In the genomic region with DNA sequence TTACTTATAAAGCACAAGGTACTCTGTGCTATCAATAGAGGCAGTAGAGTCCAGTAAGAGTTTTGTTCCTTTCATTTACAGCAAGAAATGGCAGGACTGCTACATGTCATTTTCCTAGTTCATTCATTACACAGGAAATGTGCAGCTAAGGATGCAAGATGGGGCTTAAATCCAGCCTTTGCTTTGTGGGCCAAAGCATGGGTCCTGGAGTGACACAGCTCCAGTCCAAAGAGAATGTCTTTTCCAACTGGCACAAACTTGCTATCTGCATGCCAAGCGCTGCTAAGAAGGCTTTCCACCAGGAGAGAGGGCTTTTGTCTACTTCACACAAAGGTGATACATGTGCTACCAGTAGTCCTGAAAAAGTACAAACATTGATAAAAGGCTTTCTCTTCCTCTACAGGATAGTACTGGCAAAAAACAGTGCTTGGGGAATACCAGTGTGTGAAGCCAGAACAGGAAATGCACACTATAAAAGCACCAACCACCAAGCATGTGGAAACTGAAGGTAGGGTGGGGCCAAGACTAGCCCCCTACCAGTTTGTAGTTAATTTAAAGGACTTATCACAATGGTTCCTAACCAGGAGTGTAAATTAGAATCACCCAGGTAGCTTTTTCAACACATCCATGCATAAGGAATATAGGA, we compare ENCODE assay signal across 12 cellular contexts.
DNase-seq lines count a peak whose midpoint lies in the region; ATAC-seq and TF ChIP-seq lines count a peak whose summit lies in the region.
"Had no signal": no experiment of that assay in that cellular context is flagged by ENCODE, and none has a peak within 500 bp of the region (broad histone marks: within the 10 kb centered on the region; RNA-seq: fewer than 3 reads in every experiment).

No MANE protein-coding gene starts in this region.

- H3K36me3 ChIP-seq in BLaER1 (peaks cover 22% of the 10 kb centered on the region), MM.1S (replicated peaks; ENCODE audit: insufficient read depth, low read length) (no peaks in the 10 kb centered on the region), heart left ventricle (peaks cover 0 to 18% (median 0%) of the 10 kb centered on the region in 9 donors), prostate gland (no peaks in the 10 kb centered on the region)

- H4K20me1 ChIP-seq in BLaER1: peaks cover 89% of the 10 kb centered on the region
- no peaks in the 10 kb centered on the region for H4K20me1 ChIP-seq in MM.1S (ENCODE audit: insufficient read depth, low read length)

- no peaks in the 10 kb centered on the region for H3K27me3 ChIP-seq in BLaER1
- no peaks in the 10 kb centered on the region for H3K27me3 ChIP-seq in MM.1S (replicated peaks; ENCODE audit: insufficient read depth, low read length)
- H3K27me3 ChIP-seq in heart left ventricle: no peaks in the 10 kb centered on the region
- no peaks in the 10 kb centered on the region for H3K27me3 ChIP-seq in prostate gland (replicated peaks; ENCODE audit: insufficient read depth)
- H3K27me3 ChIP-seq: gastroesophageal sphincter had no signal

- DNase-seq in MM.1S (peak; percentile 56), heart left ventricle (no peak), prostate gland (ENCODE audit: low spot score) (no peak), D341Med (ENCODE audit: low spot score) (no peak)
- DNase-seq: activated CD4-positive, CD25-positive, alpha-beta regulatory T cell treated with anti-CD3 and anti-CD28 coated beads, Interleukin-2, amount 50 U/mL, for 72 hours; Caco-2; central memory CD4-positive, alpha-beta T cell had no signal

- TF ChIP-seq POLR2A in heart left ventricle (IDR thresholded peaks at IDR 0.05) (no peak), prostate gland (IDR thresholded peaks at IDR 0.05) (no peak)

- H3K9ac ChIP-seq in BLaER1 (no peak overlapping the region), MM.1S (ENCODE audit: low read length) (0 out of 2 replicates have a peak overlapping the region, but pooled peaks have one; percentile 2)

- H2AFZ ChIP-seq in MM.1S (ENCODE audit: low read length): no peak overlapping the region

- H3K4me3 ChIP-seq in BLaER1: no peak overlapping the region
- H3K4me3 ChIP-seq in MM.1S (ENCODE audit: low read length): 0 out of 2 replicates have a peak overlapping the region, but pooled peaks have one; percentile 8
- no peak overlapping the region for H3K4me3 ChIP-seq in heart left ventricle
- no peak overlapping the region for H3K4me3 ChIP-seq in prostate gland
- H3K4me3 ChIP-seq: gastroesophageal sphincter had no signal

- H3K9me3 ChIP-seq in BLaER1: no peaks in the 10 kb centered on the region
- no peaks in the 10 kb centered on the region for H3K9me3 ChIP-seq in MM.1S (replicated peaks; ENCODE audit: insufficient read depth, low read length)
- no peaks in the 10 kb centered on the region for H3K9me3 ChIP-seq in heart left ventricle
- no peaks in the 10 kb centered on the region for H3K9me3 ChIP-seq in prostate gland
- H3K9me3 ChIP-seq: Caco-2, gastroesophageal sphincter had no signal

- intact Hi-C loops in heart left ventricle (cut with DNase I): loop anchor here in 3 of 10 donors (5.0 to 10.0 kb wide), 4 partner anchors 58 to 716 kb away; partner anchors contain the start of genes ARID4B (in 2 of the 3) and GGPS1 (in 2 of the 3)
- intact Hi-C loops in prostate gland (cut with DNase I): no loop called here

- peak overlapping the region; percentile 37; the same call in 1 of the 2 replicates for H3K4me2 ChIP-seq in BLaER1
- H3K4me2 ChIP-seq in MM.1S (ENCODE audit: low read depth, low read length): peak overlapping the region; percentile 59

- ATAC-seq in GM19025 (IDR thresholded peaks at IDR 0.05; ENCODE audit: low read depth, unreplicated experiment) (peak; percentile 75), heart left ventricle (peak in 3 of 4 donors; percentile 41 to 70 (median 45)), HG03565 (IDR thresholded peaks at IDR 0.05; ENCODE audit: unreplicated experiment) (no peak), HG03520 (IDR thresholded peaks at IDR 0.05; ENCODE audit: unreplicated experiment) (no peak)
- ATAC-seq: gastroesophageal sphincter had no signal

- H3K9me2 ChIP-seq in MM.1S (replicated peaks; ENCODE audit: insufficient read depth, low read length): no peaks in the 10 kb centered on the region

- H3K79me2 ChIP-seq in MM.1S (ENCODE audit: low read length): peaks cover 71% of the 10 kb centered on the region

- peaks cover 18% of the 10 kb centered on the region for H3F3A ChIP-seq in MM.1S (ENCODE audit: insufficient read depth, low read length)

- WGBS in heart left ventricle, 4 donors: 67 to 75% (median 73%) methylated on average over 1 of the region's 1 CpG
- 59% methylated on average over 1 of the region's 1 CpG for WGBS in prostate gland

- TF ChIP-seq CTCF in MM.1S (IDR thresholded peaks at IDR 0.05; ENCODE audit: low read length): no peak; the same call in 1 of the 2 replicates
- TF ChIP-seq CTCF in heart left ventricle (IDR thresholded peaks at IDR 0.05): no peak
- no peak for TF ChIP-seq CTCF in prostate gland (IDR thresholded peaks at IDR 0.05)

- H3K27ac ChIP-seq in BLaER1 (no peak overlapping the region), MM.1S (ENCODE audit: low read length) (peak overlapping the region; percentile 51; the same call in 1 of the 2 replicates), heart left ventricle (no peak overlapping the region), prostate gland (no peak overlapping the region)
- H3K27ac ChIP-seq: gastroesophageal sphincter had no signal

- H3K4me1 ChIP-seq in BLaER1 (peaks cover 51% of the 10 kb centered on the region), MM.1S (ENCODE audit: low read length) (peaks cover 26% of the 10 kb centered on the region), heart left ventricle (peaks cover 0 to 37% (median 10%) of the 10 kb centered on the region in 12 donors), prostate gland (replicated peaks) (no peaks in the 10 kb centered on the region)
- H3K4me1 ChIP-seq: Caco-2 had no signal

Comparison
In these comparisons a context has a peak if more than half of its experiments do, and no peak if none do; other contexts are left out.
1. ATAC-seq: peak in GM19025 (single experiment) and heart left ventricle (3 of 4); none in HG03565 (single experiment) and HG03520 (single experiment).